In the genomic region with DNA sequence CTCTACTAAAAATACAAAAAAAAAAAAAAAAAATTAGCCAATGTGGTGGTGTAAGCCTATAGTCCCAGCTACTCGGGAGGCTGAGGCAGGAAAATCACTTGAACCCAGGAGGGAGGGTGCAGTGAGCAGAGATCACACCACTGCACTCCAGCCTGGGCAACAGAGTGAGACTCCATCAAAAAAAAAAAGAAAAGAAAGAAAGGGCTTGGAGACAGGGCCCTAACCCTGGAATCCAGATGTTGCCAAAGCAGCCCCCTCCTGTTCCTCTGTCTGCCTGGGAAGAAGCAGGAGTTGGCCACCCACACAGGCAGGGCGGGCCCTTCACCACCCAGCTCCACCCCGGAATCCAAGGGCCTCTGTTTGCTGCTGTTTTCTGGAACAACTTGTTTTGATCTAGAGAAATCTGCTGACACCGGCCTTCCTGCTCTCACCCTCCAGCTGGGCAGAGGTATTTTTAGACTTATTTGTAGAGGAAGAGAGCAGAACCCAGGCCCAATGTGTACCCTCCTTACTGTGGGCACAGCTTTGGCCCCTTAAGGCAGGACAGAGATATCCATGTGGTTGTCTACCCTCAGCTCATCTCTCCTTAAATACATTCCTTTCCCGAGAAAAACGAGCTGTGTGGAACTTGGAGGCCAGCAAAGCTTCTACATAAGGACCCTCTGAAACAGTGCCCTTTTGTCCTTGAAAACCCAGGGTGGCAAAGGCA, we compare ENCODE assay signal across 8 cellular contexts. TPM values are rescaled to one million over a fixed set of nuclear protein-coding genes. Genes with fewer than 3 reads are reported as not detected.
DNase-seq lines count a peak whose midpoint lies in the region; ATAC-seq and TF ChIP-seq lines count a peak whose summit lies in the region.

No MANE protein-coding gene starts in this region.

- peak; percentile 77 for DNase-seq in COLO668 (lab: John Stamatoyannopoulos, UW; ENCODE audit: unreplicated experiment)
- peak; percentile 76 to 77 for DNase-seq in SJCRH30
- peak; percentile 88 to 98 for DNase-seq in ascending aorta (ENCODE audit: low spot score in 2 of 2)
- peak; percentile 93 for DNase-seq in left cardiac atrium
- DNase-seq in posterior vena cava (ENCODE audit: low spot score), result peak; percentile 96
- no peak for DNase-seq in NCI-H1048 (lab: John Stamatoyannopoulos, UW)
- DNase-seq in GM19240 (ENCODE audit: insufficient read length, low spot score), result no peak

- H3K27ac ChIP-seq in HUES64 (ENCODE audit: low read depth, low read length) (peak overlapping the region; percentile 96; the same call in 1 of the 2 replicates), SJCRH30 (peak overlapping the region; percentile 98), ascending aorta (peak overlapping the region; percentile 97 to 99)

- H3K9me3 ChIP-seq in HUES64 (ENCODE audit: insufficient read depth, low read depth, low read length) (no peaks in the 10 kb centered on the region), SJCRH30 (replicated peaks) (no peaks in the 10 kb centered on the region), ascending aorta (no peaks in the 10 kb centered on the region)

- H3K4me1 ChIP-seq in HUES64 (ENCODE audit: insufficient read depth, low read length) (peaks cover 72% of the 10 kb centered on the region), SJCRH30 (peaks cover 49% of the 10 kb centered on the region), ascending aorta (peaks cover 32 to 46% of the 10 kb centered on the region in 2 donors)

- 66% methylated on average over 6 of the region's 6 CpGs for WGBS in HUES64

- intact Hi-C loops in ascending aorta (cut with DNase I), result loop anchor here (1.0 to 5.0 kb wide), 5 partner anchors 51 to 437 kb away; partner anchors contain the start of gene CFL1
- intact Hi-C loops in left cardiac atrium (cut with DNase I), result loop anchor here (5.0 kb wide), 3 partner anchors 38 to 87 kb away; partner anchors contain the start of gene SLC25A45 (in 1 of the 2)
- intact Hi-C loops in posterior vena cava (cut with DNase I), result loop anchor here in 1 of 2 donors (2.0 kb wide), 1 partner anchor 77 kb away; no protein-coding TSS in a partner anchor

- peak overlapping the region; percentile 37 for H3K9ac ChIP-seq in HUES64 (ENCODE audit: low read depth, low read length)

- H3K4me3 ChIP-seq in HUES64 (ENCODE audit: low read length) (no peak overlapping the region; the same call in 1 of the 2 replicates), SJCRH30 (peak overlapping the region; percentile 44; the same call in 1 of the 2 replicates), ascending aorta (peak overlapping the region; percentile 56 to 80)

- peak; percentile 23 to 40 for ATAC-seq in left cardiac atrium

- TF ChIP-seq CTCF in ascending aorta (IDR thresholded peaks at IDR 0.05), result no peak

- H3K27me3 ChIP-seq in HUES64 (ENCODE audit: insufficient read depth, low read length), result no peaks in the 10 kb centered on the region
- H3K27me3 ChIP-seq in SJCRH30, result no peaks in the 10 kb centered on the region
- H3K27me3 ChIP-seq in ascending aorta, result no peaks in the 10 kb centered on the region

- H3K36me3 ChIP-seq in HUES64 (ENCODE audit: insufficient read depth, low read length) (no peaks in the 10 kb centered on the region), SJCRH30 (0 out of 2 replicates have a peak, but pooled peaks cover under 1% of the 10 kb centered on the region), ascending aorta (peaks cover 13 to 16% of the 10 kb centered on the region in 2 donors)

RNA-seq across cellular contexts. Expression of gene NEAT1, which starts 2.7 kb away (rescaled TPM):
- 3.6 TPM for polyA plus RNA-seq in HUES64 (2013, experiment 1 of 2)
- 3.6 TPM for polyA plus RNA-seq in HUES64 (2013, experiment 2 of 2)
- 6.2 and 12.8 TPM in 2 replicates for total RNA-seq in SJCRH30 (2014; rRNA removed; shearing (Covaris generic))
- total RNA-seq in ascending aorta (180 TPM), left cardiac atrium (100 to 1,000 TPM; 405 to 657 TPM), posterior vena cava (1,000 to 10,000 TPM in 1 of 2 donors, 100 to 1,000 TPM in 1; 742 to 1,004 TPM)

RNA-seq across cellular contexts. Expression of gene FRMD8, which starts 33.5 kb away (rescaled TPM):
- 12.1 TPM for polyA plus RNA-seq in HUES64 (2013, experiment 1 of 2)
- 12.2 TPM for polyA plus RNA-seq in HUES64 (2013, experiment 2 of 2)
- 21.0 and 22.2 TPM in 2 replicates for total RNA-seq in SJCRH30 (2014; rRNA removed; shearing (Covaris generic))
- total RNA-seq in ascending aorta (99.3 TPM), left cardiac atrium (10 to 100 TPM; 13.4 to 21.5 TPM), posterior vena cava (10 to 100 TPM; 19.0 to 20.7 TPM)

RNA-seq across cellular contexts. Expression of gene SLC25A45, which starts 37.5 kb away (rescaled TPM):
- 0.55 TPM for polyA plus RNA-seq in HUES64 (2013, experiment 1 of 2)
- polyA plus RNA-seq in HUES64 (2013, experiment 2 of 2), result 1.9 TPM
- 1.1 and 1.3 TPM in 2 replicates for total RNA-seq in SJCRH30 (2014; rRNA removed; shearing (Covaris generic))
- 11.4 TPM for total RNA-seq in ascending aorta
- 1 to 10 TPM; 4.1 to 7.2 TPM for total RNA-seq in left cardiac atrium
- total RNA-seq in posterior vena cava, result 1 to 10 TPM; 6.1 to 9.6 TPM

Comparison
In these comparisons a context has a peak if more than half of its experiments do, and no peak if none do; other contexts are left out.
1. DNase-seq: peak in COLO668 (single experiment), SJCRH30 (2 of 2), ascending aorta (2 of 2), left cardiac atrium (single experiment) and posterior vena cava (single experiment); none in NCI-H1048 (single experiment) and GM19240 (single experiment).
2. RNA of gene NEAT1, which starts 2.7 kb away (total RNA-seq): 742 to 1,004 TPM in posterior vena cava, 405 to 657 TPM in left cardiac atrium and 180 TPM in ascending aorta (single experiment); 6.2 to 12.8 TPM in SJCRH30; every median in the first group is over 10 times any median in the second.
3. Peak in every context shown above with its lines, with median percentiles within 50 percentile points of each other: H3K27ac ChIP-seq.